ENCODE assay signal across 9 cellular contexts in genomic region chr16:56848955-56849689, GRCh38. TPM values are rescaled to one million over a fixed set of nuclear protein-coding genes. Genes with fewer than 3 reads are reported as not detected.
DNase-seq lines count a peak whose midpoint lies in the region; ATAC-seq and TF ChIP-seq lines count a peak whose summit lies in the region.
"Had no signal": no experiment of that assay in that cellular context is flagged by ENCODE, and none has a peak within 500 bp of the region (broad histone marks: within the 10 kb centered on the region; RNA-seq: fewer than 3 reads in every experiment).

No MANE protein-coding gene starts in this region.

- H2AFZ ChIP-seq in osteoblast (ENCODE audit: low read length), result no peak overlapping the region

- H3K4me3 Mint-ChIP-seq in effector memory CD8-positive, alpha-beta T cell, result no peak overlapping the region
- H3K4me3 Mint-ChIP-seq: stimulated activated naive CD8-positive, alpha-beta T cell treated with anti-CD3 and anti-CD28 coated beads, Interleukin-15, Interleukin-2, amounts not matched to agents 100 ng/mL and 50 ng/mL, for 24 hours had no signal

- no peaks in the 10 kb centered on the region for H3K27me3 Mint-ChIP-seq in effector memory CD8-positive, alpha-beta T cell
- H3K27me3 Mint-ChIP-seq: stimulated activated naive CD8-positive, alpha-beta T cell treated with anti-CD3 and anti-CD28 coated beads, Interleukin-15, Interleukin-2, amounts not matched to agents 100 ng/mL and 50 ng/mL, for 24 hours had no signal

- no peaks in the 10 kb centered on the region for H3K79me2 ChIP-seq in osteoblast (ENCODE audit: insufficient read depth, low read length)

- H3K27ac Mint-ChIP-seq in effector memory CD8-positive, alpha-beta T cell, result peak overlapping the region; percentile 44 to 90
- H3K27ac Mint-ChIP-seq: stimulated activated naive CD8-positive, alpha-beta T cell treated with anti-CD3 and anti-CD28 coated beads, Interleukin-15, Interleukin-2, amounts not matched to agents 100 ng/mL and 50 ng/mL, for 24 hours had no signal

- no peaks in the 10 kb centered on the region for H3K9me3 Mint-ChIP-seq in effector memory CD8-positive, alpha-beta T cell
- H3K9me3 Mint-ChIP-seq: stimulated activated naive CD8-positive, alpha-beta T cell treated with anti-CD3 and anti-CD28 coated beads, Interleukin-15, Interleukin-2, amounts not matched to agents 100 ng/mL and 50 ng/mL, for 24 hours had no signal

- H3K27me3 ChIP-seq in osteoblast (ENCODE audit: insufficient read depth, low read length), result no peaks in the 10 kb centered on the region

- H3K4me1 Mint-ChIP-seq in effector memory CD8-positive, alpha-beta T cell (ENCODE audit: low read depth in 2 of 2), result peaks cover 9 to 20% of the 10 kb centered on the region in 2 donors

- no peaks in the 10 kb centered on the region for H4K20me1 ChIP-seq in osteoblast (ENCODE audit: insufficient read depth, low read length)

- ATAC-seq in effector memory CD8-positive, alpha-beta T cell (replicated peaks), result no peak
- no peak for ATAC-seq in HG03565 (IDR thresholded peaks at IDR 0.05; ENCODE audit: unreplicated experiment)

- H3K27ac ChIP-seq in osteoblast (ENCODE audit: low read depth, low read length), result peak overlapping the region; percentile 60

- DNase-seq in Daoy (ENCODE audit: low read depth) (peak; percentile 84), NCI-H446 (lab: John Stamatoyannopoulos, UW) (peak; percentile 2 to 50), osteoblast (ENCODE audit: insufficient read length, low spot score, missing footprints) (peak; percentile 87), SKM-1 (lab: John Stamatoyannopoulos, UW; ENCODE audit: unreplicated experiment) (no peak), activated gamma-delta T cell (lab: John Stamatoyannopoulos, UW) (no peak), SW480 (ENCODE audit: low spot score) (no peak)
- DNase-seq in effector memory CD8-positive, alpha-beta T cell, result no peak

- no peaks in the 10 kb centered on the region for H3K9me3 ChIP-seq in osteoblast (ENCODE audit: low read depth, low read length)

- no peaks in the 10 kb centered on the region for H3K36me3 ChIP-seq in osteoblast (ENCODE audit: insufficient read depth, low read length)

- H3K4me1 ChIP-seq in osteoblast (ENCODE audit: insufficient read depth, low read length), result peaks cover 42% of the 10 kb centered on the region

- no peak for TF ChIP-seq CTCF in osteoblast (IDR thresholded peaks at IDR 0.05; ENCODE audit: extremely low read depth, low read depth, low read length)

- peaks cover 10% of the 10 kb centered on the region for H3K36me3 Mint-ChIP-seq in effector memory CD8-positive, alpha-beta T cell (ENCODE audit: insufficient read depth)

- no peak overlapping the region for H3K4me3 ChIP-seq in osteoblast (ENCODE audit: insufficient read depth, low read length)

- H3K4me2 ChIP-seq in osteoblast (ENCODE audit: insufficient read depth, low read length), result peak overlapping the region; percentile 42

RNA-seq across cellular contexts. Expression of gene SLC12A3, which starts 15.9 kb away (rescaled TPM):
- not detected in 2 replicates for total RNA-seq in Daoy (2014; rRNA removed; shearing (Covaris generic))
- not detected in 2 replicates for total RNA-seq in osteoblast

Comparison
In these comparisons a context has a peak if more than half of its experiments do, and no peak if none do; other contexts are left out.
1. DNase-seq: peak in Daoy (single experiment), NCI-H446 (2 of 2) and osteoblast (single experiment); none in effector memory CD8-positive, alpha-beta T cell (0 of 3), SKM-1 (single experiment), activated gamma-delta T cell (single experiment) and SW480 (single experiment).